Comparison of ENCODE assay signal across 21 cellular contexts in the genomic region with DNA sequence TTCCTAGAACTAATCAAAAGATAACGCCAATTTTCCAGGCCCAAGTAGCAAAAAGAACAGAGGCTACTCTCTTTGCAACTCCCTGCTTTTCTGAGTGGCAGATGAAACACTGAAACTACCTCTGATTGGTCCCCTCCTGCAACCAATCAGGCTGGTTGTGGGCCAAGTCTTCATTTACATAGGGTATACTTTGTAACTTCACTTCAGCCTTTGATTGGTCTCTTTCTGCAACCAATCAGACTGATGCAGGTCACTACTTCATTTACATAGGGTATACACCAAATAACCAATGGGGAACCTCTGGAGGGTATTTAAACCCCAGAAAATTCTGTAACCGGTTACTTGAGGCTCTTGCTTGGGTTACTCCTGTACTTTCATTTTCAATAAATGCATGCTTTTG.
"Had no signal": no experiment of that assay in that cellular context is flagged by ENCODE, and none has a peak within 500 bp of the region (broad histone marks: within the 10 kb centered on the region; RNA-seq: fewer than 3 reads in every experiment).

No MANE protein-coding gene starts in this region.

- DNase-seq: kidney; left colon; left lung; lower lobe of right lung; mammary epithelial cell; mesenchymal stem cell; naive B cell; natural killer cell; nephron progenitor cell; occipital lobe; right lobe of liver; stimulated activated CD4-positive, alpha-beta T cell treated with anti-CD3 and anti-CD28 coated beads, Interleukin-1b, Interleukin-23, amount 100 ng/mL, for 48 hours; stimulated activated CD4-positive, alpha-beta T cell treated with anti-CD3 and anti-CD28 coated beads, Interleukin-2, amount 100 ng/mL, for 48 hours; stimulated activated CD4-positive, alpha-beta T cell treated with anti-CD3 and anti-CD28 coated beads, Interleukin-4, amount 100 ng/mL, for 4 hours; stimulated activated CD8-positive, alpha-beta memory T cell treated with anti-CD3 and anti-CD28 coated beads, Interleukin-4, amount 100 ng/mL, for 48 hours; stimulated activated naive CD4-positive, alpha-beta T cell treated with Interleukin-2 at 50 U/mL for 16 hours; stimulated activated naive CD8-positive, alpha-beta T cell treated with anti-CD3 and anti-CD28 coated beads, Interleukin-15, amount 100 ng/mL, for 72 hours; thyroid gland; transverse colon; upper lobe of left lung had no signal

- ATAC-seq: left colon; left lung; lower lobe of right lung; natural killer cell; right lobe of liver; stimulated activated memory B cell treated with anti-CD40 and anti-IgM and Interleukin-4, amounts not matched to agents 10 μg/mL and 1 μg/mL and 100 μg/mL, for 72 hours; stimulated activated naive CD8-positive, alpha-beta T cell treated with anti-CD3 and anti-CD28 coated beads, Interleukin-15, amount 100 ng/mL, for 72 hours had no signal
